Comparison of ENCODE assay signal across 8 cellular contexts in the genomic region with DNA sequence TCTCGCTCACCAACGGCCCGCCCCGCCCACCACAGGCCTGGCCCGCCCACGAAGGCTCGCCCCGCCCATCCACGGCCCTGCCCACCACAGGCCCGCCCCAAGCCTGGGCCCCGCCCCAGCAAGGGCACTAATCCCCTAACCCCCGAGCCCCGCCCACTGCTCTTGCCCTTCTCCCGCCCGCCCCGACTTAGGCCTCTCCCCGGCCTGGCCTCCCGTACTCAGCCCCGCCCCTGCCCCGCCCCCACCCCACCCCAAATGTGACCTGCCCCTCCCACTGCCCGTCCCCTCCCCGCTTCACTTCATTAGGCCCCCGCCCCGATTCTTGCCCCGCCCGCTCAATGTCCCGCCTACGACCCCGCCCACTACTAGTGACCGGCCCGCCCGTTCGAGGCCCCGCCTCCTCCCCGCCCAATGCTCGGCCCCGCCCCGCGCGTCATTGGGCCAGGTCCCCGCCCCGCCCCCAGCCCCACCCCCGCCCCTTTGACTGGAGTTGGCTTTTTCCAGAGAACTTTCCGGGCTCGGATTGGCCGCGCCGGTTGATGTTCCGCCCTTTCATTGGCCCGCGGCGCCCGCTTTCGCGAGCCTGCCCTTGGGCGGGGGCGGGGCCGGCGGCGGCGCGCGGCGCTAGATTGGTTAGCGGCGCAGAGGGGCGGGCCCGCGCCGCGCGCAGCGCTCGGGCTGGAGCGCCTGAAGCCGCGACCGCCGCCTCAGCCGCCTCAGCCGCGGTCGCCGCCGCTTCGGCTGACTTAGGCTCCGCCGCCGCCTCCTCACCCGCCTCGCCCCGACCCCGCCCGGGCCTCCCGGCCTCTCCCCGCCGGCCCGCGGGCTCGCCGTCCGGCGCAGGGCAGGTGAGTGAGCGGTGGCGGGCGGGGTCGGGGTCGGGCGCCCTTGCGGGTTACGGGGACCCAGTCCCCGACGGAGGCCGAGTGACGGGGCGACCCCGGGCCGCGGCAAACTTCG. TPM values are rescaled to one million over a fixed set of nuclear protein-coding genes. Genes with fewer than 3 reads are reported as not detected.
A peak's percentile ranks its signal among the peaks of the same experiment; 100 is the strongest.
DNase-seq lines count a peak whose midpoint lies in the region; ATAC-seq, FAIRE-seq and TF ChIP-seq lines count a peak whose summit lies in the region.

A gene (plus strand): TSS at position 705 of the 960 bp plus-strand sequence. CDS start 206,361 bp downstream, outside the sequence.

- FAIRE-seq in K562 (lab: Jason Lieb, UNC) = peak; percentile 66
- no peak for FAIRE-seq in RCC 7860 (lab: Jason Lieb, UNC)

- in situ Hi-C loops in K562 (cut with MboI) = no loop called here

- H2AFZ ChIP-seq in K562 (ENCODE audit: low read depth, low read length) = peak within 1 kb of the TSS; percentile 53

- BruUV-seq in K562 (replicated peaks; lab: Mats Ljungman, UMichigan) = no TSS peak

- peak within 1 kb of the TSS in 1 of 2 experiments; percentile 40; a peak in 1 of 4 replicates for H3K9ac ChIP-seq in K562 (ENCODE audit: insufficient read depth in 1 of 2, low read depth in 2 of 2, low read length in 2 of 2)

- H3K4me1 ChIP-seq in K562 (replicated peaks in 1 of 2; ENCODE audit: control insufficient read depth in 2 of 2, insufficient read depth in 2 of 2, low read length in 2 of 2) = peaks cover 0 to 28% of the 10 kb centered on the region in 2 experiments; a peak in 2 of 5 replicates

- no peak for TF ChIP-seq RAD21 in K562 (CRISPR knock-in tag; conservative IDR thresholded peaks at IDR 0.05 in 1 of 2, IDR thresholded peaks at IDR 0.05 in 1 of 2)

- DNase-seq in GM06990 (ENCODE audit: extremely low read depth, insufficient read length) (peak; percentile 87), NCI-H187 treated with DMSO at 0.1 percent for 48 hours (lab: John Stamatoyannopoulos, UW) (peak; percentile 90), UCSD-AML1 (lab: John Stamatoyannopoulos, UW; ENCODE audit: unreplicated experiment) (peak; percentile 86), K562 (ENCODE audit: extremely low read depth in 1 of 4, low spot score in 3 of 4) (peak; percentile 96 to 99 (median 98)), skeletal muscle cell (ENCODE audit: low read depth) (peak; percentile 89), RCC 7860 (ENCODE audit: low spot score) (no peak)

- H3K27me3 ChIP-seq in GM06990 (replicated peaks; ENCODE audit: control insufficient read depth, insufficient read depth, low read length) (no peaks in the 10 kb centered on the region), K562 (ENCODE audit: control insufficient read depth in 2 of 2, insufficient read depth in 2 of 2, low read length in 2 of 2) (peaks cover 10 to 12% of the 10 kb centered on the region in 2 experiments; a peak in 3 of 5 replicates)

- TF ChIP-seq POLR2A in K562 (conservative IDR thresholded peaks at IDR 0.05) = no peak

- no peaks in the 10 kb centered on the region for H4K20me1 ChIP-seq in K562 (replicated peaks; ENCODE audit: control insufficient read depth, insufficient read depth, low read length)

- ATAC-seq in HG02642 (IDR thresholded peaks at IDR 0.05; ENCODE audit: poor library complexity, unreplicated experiment) (peak; percentile 78), K562 (peak; percentile 97)

- TF ChIP-seq CTCF in GM06990 (IDR thresholded peaks at IDR 0.05; ENCODE audit: insufficient read depth, low read length, poor library complexity, severe bottlenecking) (no peak), K562 (IDR thresholded peaks at IDR 0.05 in 2 of 3, conservative IDR thresholded peaks at IDR 0.05 in 1 of 3; ENCODE audit: insufficient read depth in 2 of 3, low read depth in 1 of 3, low read length in 3 of 3) (no peak)

- no peaks in the 10 kb centered on the region for H3K79me2 ChIP-seq in K562 (ENCODE audit: control insufficient read depth, insufficient read depth, low read length)

- intact Hi-C loops in K562 (cut with micrococcal nuclease) = loop anchor here (1.0 kb wide), 1 partner anchor 50 kb away; no protein-coding TSS in a partner anchor

- POLR2A ChIA-PET in K562 (lab: Yijun Ruan, JAX) = no interaction called here

- H3K4me2 ChIP-seq in K562 (ENCODE audit: insufficient read depth, low read length) = peak within 1 kb of the TSS; percentile 26; the same call in 1 of the 2 replicates

- no peaks in the 10 kb centered on the region for H3K9me1 ChIP-seq in K562 (ENCODE audit: control insufficient read depth, insufficient read depth, low read length)

- H3K9me3 ChIP-seq in K562 (replicated peaks; ENCODE audit: control insufficient read depth, insufficient read depth, low read depth, low read length) = no peaks in the 10 kb centered on the region

- no peak within 1 kb of the TSS for H3K27ac ChIP-seq in K562 (ENCODE audit: extremely low read depth, low read depth, low read length)

- CTCF ChIA-PET in K562 (lab: Yijun Ruan, JAX; ENCODE audit: low intra/inter-chr PET ratio) = no interaction called here

- H3K36me3 ChIP-seq in GM06990 (ENCODE audit: control insufficient read depth, insufficient read depth, low read length) = no peaks in the 10 kb centered on the region
- no peaks in the 10 kb centered on the region for H3K36me3 ChIP-seq in K562 (ENCODE audit: control insufficient read depth, insufficient read depth, low read length)

- H3K4me3 ChIP-seq in GM06990 (replicated peaks; ENCODE audit: low read depth, low read length) (peak within 1 kb of the TSS; percentile 23), K562 (peak within 1 kb of the TSS; percentile 43), iPS-11a (ENCODE audit: low read depth, low read length) (peak within 1 kb of the TSS; percentile 33), skeletal muscle cell (ENCODE audit: low read depth, low read length) (peak within 1 kb of the TSS; percentile 62)

- no peak for TF ChIP-seq EP300 in K562 (IDR thresholded peaks at IDR 0.05; ENCODE audit: low read length)

- WGBS in K562 (ENCODE audit: insufficient coverage, low coverage, missing lambda C conversion rate) = under 1% methylated on average over 32 of the region's 120 CpGs

TF ChIP-seq in K562, 482 proteins besides CTCF, POLR2A, EP300 and RAD21 (continues in another document):
- TF ChIP-seq NCOA4 (IDR thresholded peaks at IDR 0.05; ENCODE audit: partially characterized antibody) = no peak
- TF ChIP-seq NFIX (CRISPR knock-in tag; IDR thresholded peaks at IDR 0.05; ENCODE audit: low read depth) = no peak
- no peak for TF ChIP-seq TEAD2 (tag; IDR thresholded peaks at IDR 0.05)
- TF ChIP-seq PHF8 (IDR thresholded peaks at IDR 0.05; ENCODE audit: borderline replicate concordance, low read length) = peak; percentile 24; the same call in 1 of the 2 replicates
- no peak for TF ChIP-seq SIN3A (IDR thresholded peaks at IDR 0.05; ENCODE audit: borderline replicate concordance in 2 of 2, control insufficient read depth in 1 of 2, low read depth in 2 of 2, low read length in 2 of 2)
- peak; percentile 63; the same call in 1 of the 2 replicates for TF ChIP-seq ZBTB1 (CRISPR knock-in tag; IDR thresholded peaks at IDR 0.05; ENCODE audit: borderline replicate concordance, low read depth)
- TF ChIP-seq, protein P1, sequence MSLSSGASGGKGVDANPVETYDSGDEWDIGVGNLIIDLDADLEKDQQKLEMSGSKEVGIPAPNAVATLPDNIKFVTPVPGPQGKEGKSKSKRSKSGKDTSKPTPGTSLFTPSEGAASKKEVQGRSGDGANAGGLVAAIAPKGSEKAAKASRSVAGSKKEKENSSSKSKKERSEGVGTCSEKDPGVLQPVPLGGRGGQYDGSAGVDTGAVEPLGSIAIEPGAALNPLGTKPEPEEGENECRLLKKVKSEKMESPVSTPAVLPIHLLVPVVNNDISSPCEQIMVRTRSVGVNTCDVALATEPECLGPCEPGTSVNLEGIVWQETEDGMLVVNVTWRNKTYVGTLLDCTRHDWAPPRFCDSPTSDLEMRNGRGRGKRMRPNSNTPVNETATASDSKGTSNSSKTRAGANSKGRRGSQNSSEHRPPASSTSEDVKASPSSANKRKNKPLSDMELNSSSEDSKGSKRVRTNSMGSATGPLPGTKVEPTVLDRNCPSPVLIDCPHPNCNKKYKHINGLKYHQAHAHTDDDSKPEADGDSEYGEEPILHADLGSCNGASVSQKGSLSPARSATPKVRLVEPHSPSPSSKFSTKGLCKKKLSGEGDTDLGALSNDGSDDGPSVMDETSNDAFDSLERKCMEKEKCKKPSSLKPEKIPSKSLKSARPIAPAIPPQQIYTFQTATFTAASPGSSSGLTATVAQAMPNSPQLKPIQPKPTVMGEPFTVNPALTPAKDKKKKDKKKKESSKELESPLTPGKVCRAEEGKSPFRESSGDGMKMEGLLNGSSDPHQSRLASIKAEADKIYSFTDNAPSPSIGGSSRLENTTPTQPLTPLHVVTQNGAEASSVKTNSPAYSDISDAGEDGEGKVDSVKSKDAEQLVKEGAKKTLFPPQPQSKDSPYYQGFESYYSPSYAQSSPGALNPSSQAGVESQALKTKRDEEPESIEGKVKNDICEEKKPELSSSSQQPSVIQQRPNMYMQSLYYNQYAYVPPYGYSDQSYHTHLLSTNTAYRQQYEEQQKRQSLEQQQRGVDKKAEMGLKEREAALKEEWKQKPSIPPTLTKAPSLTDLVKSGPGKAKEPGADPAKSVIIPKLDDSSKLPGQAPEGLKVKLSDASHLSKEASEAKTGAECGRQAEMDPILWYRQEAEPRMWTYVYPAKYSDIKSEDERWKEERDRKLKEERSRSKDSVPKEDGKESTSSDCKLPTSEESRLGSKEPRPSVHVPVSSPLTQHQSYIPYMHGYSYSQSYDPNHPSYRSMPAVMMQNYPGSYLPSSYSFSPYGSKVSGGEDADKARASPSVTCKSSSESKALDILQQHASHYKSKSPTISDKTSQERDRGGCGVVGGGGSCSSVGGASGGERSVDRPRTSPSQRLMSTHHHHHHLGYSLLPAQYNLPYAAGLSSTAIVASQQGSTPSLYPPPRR (CRISPR knock-in tag; IDR thresholded peaks at IDR 0.05; ENCODE audit: borderline replicate concordance) = no peak

RNA-seq across cellular contexts. Expression of the gene that starts here (rescaled TPM):
- 2.7 and 3.7 TPM in 2 replicates for total RNA-seq in K562 (2011; cell fraction: chromatin; rRNA removed; ENCODE audit: low replicate concordance)
- total RNA-seq in K562 (2011; cell fraction: nucleolus; rRNA removed) = 1.2 and 1.6 TPM in 2 replicates
- 0.95 and 3.4 TPM in 2 replicates for total RNA-seq in K562 (2011; cell fraction: nucleoplasm; rRNA removed)
- 0.18 TPM in 1 of 2 replicates, not detected in the other for total RNA-seq in K562 (2014; rRNA removed)
- total RNA-seq in K562 (2014; rRNA removed; fragmentation: Illumina TruSeq; extraction: Trizol) = not detected in 2 replicates
- 0.15 TPM in 1 of 2 replicates, not detected in the other for total RNA-seq in K562 (2015; rRNA removed; fragmentation: Illumina TruSeq; extraction: Trizol)
- total RNA-seq in K562 (2021) = 0.34 TPM in 1 of 2 replicates, not detected in the other
- polyA plus RNA-seq in K562 (2011; rRNA removed) = not detected in 2 replicates
- polyA plus RNA-seq in K562 (2011; cell fraction: cytosol; rRNA removed) = 0.10 and 0.27 TPM in 2 replicates
- polyA plus RNA-seq in K562 (2011; cell fraction: nucleus; rRNA removed) = 0.58 and 0.59 TPM in 2 replicates
- 0.24 TPM in 1 of 2 replicates, not detected in the other for polyA plus RNA-seq in K562 (2012)
- polyA plus RNA-seq in K562 (2014; fragmentation: Illumina TruSeq; extraction: Trizol) = not detected in 2 replicates
- not detected for polyA plus RNA-seq in K562 (2014; fragmentation: Nextera tagmentation; extraction: Ambion mirVana)
- polyA plus RNA-seq in K562 (2014; rRNA removed) = 2.0 TPM in 1 of 2 replicates, not detected in the other
- 0.53 TPM in 1 of 2 replicates, not detected in the other for polyA minus RNA-seq in K562 (2011; rRNA and poly(A)+ RNA removed)
- polyA minus RNA-seq in K562 (2011; cell fraction: cytosol; rRNA and poly(A)+ RNA removed) = not detected in 2 replicates
- polyA minus RNA-seq in K562 (2011; cell fraction: nucleus; rRNA and poly(A)+ RNA removed) = 0.54 and 1.1 TPM in 2 replicates
